In genomic region chr1:203084588-203085527, GRCh38 we compare ENCODE assay signal across 11 cellular contexts. TPM values are rescaled to one million over a fixed set of nuclear protein-coding genes. Genes with fewer than 3 reads are reported as not detected.
A peak's percentile ranks its signal among the peaks of the same experiment; 100 is the strongest.
DNase-seq lines count a peak whose midpoint lies in the region; ATAC-seq, FAIRE-seq and TF ChIP-seq lines count a peak whose summit lies in the region.
"Had no signal": no experiment of that assay in that cellular context is flagged by ENCODE, and none has a peak within 500 bp of the region (broad histone marks: within the 10 kb centered on the region; RNA-seq: fewer than 3 reads in every experiment).

No MANE protein-coding gene starts in this region.

- H3K4me1 ChIP-seq in keratinocyte (ENCODE audit: control insufficient read depth, extremely low read depth, insufficient read depth, low read length): peaks cover 10% of the 10 kb centered on the region
- H3K4me1 ChIP-seq in tibial artery: no peaks in the 10 kb centered on the region

- no peaks in the 10 kb centered on the region for H3K36me3 Mint-ChIP-seq in WTC11
- no peaks in the 10 kb centered on the region for H3K36me3 Mint-ChIP-seq in immature natural killer cell

- H3K9me3 Mint-ChIP-seq in WTC11: no peaks in the 10 kb centered on the region
- no peaks in the 10 kb centered on the region for H3K9me3 Mint-ChIP-seq in immature natural killer cell

- H3K36me3 ChIP-seq in keratinocyte (ENCODE audit: control insufficient read depth in 2 of 2, extremely low read depth in 1 of 2, insufficient read depth in 2 of 2, low read length in 2 of 2): no peaks in the 10 kb centered on the region
- H3K36me3 ChIP-seq in tibial artery: no peaks in the 10 kb centered on the region
- H3K36me3 ChIP-seq: suprapubic skin had no signal

- no peaks in the 10 kb centered on the region for H3K9me1 ChIP-seq in keratinocyte (ENCODE audit: control insufficient read depth, extremely low read depth, insufficient read depth, low read length)

- H3K27me3 ChIP-seq in keratinocyte (ENCODE audit: control insufficient read depth, extremely low read depth, insufficient read depth, low read length) (peaks cover 15% of the 10 kb centered on the region), tibial artery (peaks cover 0 to 40% of the 10 kb centered on the region in 2 donors)

- no peak overlapping the region for H3K27ac Mint-ChIP-seq in WTC11
- no peak overlapping the region for H3K27ac Mint-ChIP-seq in immature natural killer cell

- H4K20me1 ChIP-seq in keratinocyte (ENCODE audit: control insufficient read depth, extremely low read depth, insufficient read depth, low read length): no peaks in the 10 kb centered on the region

- H3K4me1 Mint-ChIP-seq in WTC11 (peaks cover 34% of the 10 kb centered on the region), immature natural killer cell (no peaks in the 10 kb centered on the region)

- CTCF ChIA-PET in AG04449 (lab: Yijun Ruan, JAX): interaction anchor here (0.7 to 3.9 kb wide), 12 partner anchors 14 to 183 kb away, joined by 3 to 23 read pairs (median 4); no protein-coding TSS in a partner anchor
- CTCF ChIA-PET in WTC11 (lab: Charles Lee): interaction anchor here (0.6 to 8.9 kb wide), 40 partner anchors 8 to 391 kb away, joined by 3 to 123 read pairs (median 4); partner anchors contain the start of genes ADORA1, MYBPH and PRELP

- H3K9me3 ChIP-seq in keratinocyte (ENCODE audit: control insufficient read depth, low read depth, low read length) (no peaks in the 10 kb centered on the region), tibial artery (no peaks in the 10 kb centered on the region)
- H3K9me3 ChIP-seq: suprapubic skin had no signal

- H3K4me3 Mint-ChIP-seq in WTC11 (no peak overlapping the region), immature natural killer cell (no peak overlapping the region)

- H2AFZ ChIP-seq in keratinocyte (ENCODE audit: control insufficient read depth, low read length): no peak overlapping the region

- ATAC-seq in WTC11 (peak; percentile 59), left ventricle myocardium superior (no peak)

- no peak for FAIRE-seq in keratinocyte (lab: Jason Lieb, UNC)

- TF ChIP-seq CTCF in AG04449 (IDR thresholded peaks at IDR 0.05; ENCODE audit: insufficient read depth, low read length, missing control alignments): peak; percentile 39
- peak; percentile 85 for TF ChIP-seq CTCF in GM12875 (IDR thresholded peaks at IDR 0.05; ENCODE audit: borderline replicate concordance, insufficient read depth, low read depth, low read length)
- peak; percentile 88 for TF ChIP-seq CTCF in WTC11 (IDR thresholded peaks at IDR 0.05)
- peak; percentile 61 to 80 (median 69) for TF ChIP-seq CTCF in keratinocyte (optimal IDR thresholded peaks at IDR 0.05 in 1 of 3, IDR thresholded peaks at IDR 0.05 in 1 of 3, conservative IDR thresholded peaks at IDR 0.05 in 1 of 3; ENCODE audit: extremely low read depth in 1 of 3, insufficient read depth in 2 of 3, low read length in 3 of 3)
- no peak for TF ChIP-seq CTCF in tibial artery (IDR thresholded peaks at IDR 0.05)

- H3K27ac ChIP-seq in keratinocyte (ENCODE audit: control insufficient read depth, insufficient read depth, low read length): no peak overlapping the region
- H3K27ac ChIP-seq in tibial artery: no peak overlapping the region
- H3K27ac ChIP-seq: suprapubic skin had no signal

- H3K4me3 ChIP-seq in AG04449 (ENCODE audit: low read depth, low read length): no peak overlapping the region
- H3K4me3 ChIP-seq in GM12875 (ENCODE audit: low read depth, low read length): no peak overlapping the region
- H3K4me3 ChIP-seq in keratinocyte (ENCODE audit: control insufficient read depth in 2 of 3, extremely low read depth in 1 of 3, insufficient read depth in 2 of 3, low read depth in 1 of 3, low read length in 3 of 3): no peak overlapping the region
- no peak overlapping the region for H3K4me3 ChIP-seq in tibial artery
- H3K4me3 ChIP-seq: suprapubic skin had no signal

- H3K27me3 Mint-ChIP-seq in WTC11 (ENCODE audit: low read depth) (no peaks in the 10 kb centered on the region; the same call in 1 of the 2 replicates), immature natural killer cell (ENCODE audit: low read depth in 3 of 3) (peaks cover 0 to 14% (median 0%) of the 10 kb centered on the region in 3 donors)

- no peaks in the 10 kb centered on the region for H3K79me2 ChIP-seq in keratinocyte (ENCODE audit: control insufficient read depth, insufficient read depth, low read length)

- H3K4me2 ChIP-seq in keratinocyte (ENCODE audit: control insufficient read depth, extremely low read depth, insufficient read depth, low read depth, low read length): no peak overlapping the region

- dilution Hi-C loops in keratinocyte (cut with MboI; ENCODE audit: extremely low pct_ligation_motif_present, low sequenced_read_pairs): no loop called here

- POLR2A ChIA-PET in AG04449 (lab: Yijun Ruan, JAX): no interaction called here
- POLR2A ChIA-PET in WTC11 (lab: Charles Lee): no interaction called here

- no peak overlapping the region for H3K9ac ChIP-seq in keratinocyte (ENCODE audit: control insufficient read depth, extremely low read depth, insufficient read depth, low read length)

- DNase-seq in AG04449 (ENCODE audit: low read depth, low spot score) (no peak), WTC11 (ENCODE audit: low spot score) (peak; percentile 84), keratinocyte (ENCODE audit: low read depth, low spot score) (no peak), tibial artery (no peak), immature natural killer cell (no peak), left ventricle myocardium superior (no peak)
- DNase-seq in activated effector memory CD4-positive, alpha-beta T cell treated with Interleukin-2 at 50 U/mL for 16 hours: no peak
- DNase-seq: NCI-H187 treated with DMSO at 0.1 percent for 48 hours had no signal

- intact Hi-C loops in tibial artery (cut with DNase I; ENCODE audit: low total_unique reads): no loop called here
- intact Hi-C loops in left ventricle myocardium superior (cut with micrococcal nuclease): no loop called here

TF ChIP-seq in WTC11, 78 proteins besides CTCF, POLR2A, EP300 and RAD21:
- 0 out of 2 replicates have a peak, but pooled peaks have one; percentile 17 for TF ChIP-seq RELA (CRISPR knock-in tag; IDR thresholded peaks at IDR 0.05; ENCODE audit: borderline replicate concordance)
- no peak for TF ChIP-seq ERG (CRISPR knock-in tag; IDR thresholded peaks at IDR 0.05)

RNA-seq across cellular contexts. Expression of gene MYOG, which starts 1.0 kb away (rescaled TPM):
- total RNA-seq in WTC11 (2021) (not detected in 3 replicates), left ventricle myocardium superior (not detected)
- polyA plus RNA-seq in keratinocyte (not detected in 3 replicates), immature natural killer cell (not detected)
- not detected for polyA plus RNA-seq in keratinocyte (2011; ENCODE audit: low read depth)
- polyA plus RNA-seq in keratinocyte (2011; cell fraction: cytosol; rRNA removed): not detected in 2 replicates
- not detected in 2 replicates for polyA plus RNA-seq in keratinocyte (2011; cell fraction: nucleus; rRNA removed)
- polyA plus RNA-seq in keratinocyte (2012; ENCODE audit: low replicate concordance): 0.07 TPM in 1 of 2 replicates, not detected in the other
- not detected in 3 replicates for polyA minus RNA-seq in keratinocyte
- not detected for polyA minus RNA-seq in keratinocyte (2011; cell fraction: cytosol; rRNA and poly(A)+ RNA removed)
- not detected in 2 replicates for polyA minus RNA-seq in keratinocyte (2011; cell fraction: nucleus; rRNA and poly(A)+ RNA removed)
- total RNA-seq: lower leg skin, suprapubic skin had no signal

RNA-seq across cellular contexts. Expression of gene ADORA1, which starts 42.7 kb away (rescaled TPM):
- 1.8 to 2.7 TPM (median 2.6 TPM) in 3 replicates for total RNA-seq in WTC11 (2021)
- polyA plus RNA-seq in keratinocyte: 0.07 to 0.10 TPM (median 0.09 TPM) in 3 replicates
- polyA plus RNA-seq in keratinocyte (2011; ENCODE audit: low read depth): 0.31 TPM
- polyA plus RNA-seq in keratinocyte (2011; cell fraction: cytosol; rRNA removed): 0.06 TPM in 1 of 2 replicates, not detected in the other
- 0.11 and 0.17 TPM in 2 replicates for polyA plus RNA-seq in keratinocyte (2011; cell fraction: nucleus; rRNA removed)
- polyA plus RNA-seq in keratinocyte (2012; ENCODE audit: low replicate concordance): 0.28 TPM in 1 of 2 replicates, not detected in the other
- polyA minus RNA-seq in keratinocyte: not detected in 3 replicates
- not detected for polyA minus RNA-seq in keratinocyte (2011; cell fraction: cytosol; rRNA and poly(A)+ RNA removed)
- 0.39 TPM in 1 of 2 replicates, not detected in the other for polyA minus RNA-seq in keratinocyte (2011; cell fraction: nucleus; rRNA and poly(A)+ RNA removed)
- 1 to 10 TPM in 1 of 3 donors, under 1 TPM in 1, not detected in 1; 0.18 to 3.7 TPM for polyA plus RNA-seq in immature natural killer cell
- total RNA-seq in left ventricle myocardium superior: 13.5 TPM

RNA-seq across cellular contexts. Expression of gene PPFIA4, which starts 58.6 kb away (rescaled TPM):
- total RNA-seq in WTC11 (2021): 21.1 to 24.9 TPM (median 22.7 TPM) in 3 replicates
- 0.63 to 4.2 TPM (median 2.3 TPM) in 3 replicates for polyA plus RNA-seq in keratinocyte
- 1.1 TPM for polyA plus RNA-seq in keratinocyte (2011; ENCODE audit: low read depth)
- 0.64 and 0.72 TPM in 2 replicates for polyA plus RNA-seq in keratinocyte (2011; cell fraction: cytosol; rRNA removed)
- 12.0 and 14.7 TPM in 2 replicates for polyA plus RNA-seq in keratinocyte (2011; cell fraction: nucleus; rRNA removed)
- 0.87 and 1.6 TPM in 2 replicates for polyA plus RNA-seq in keratinocyte (2012; ENCODE audit: low replicate concordance)
- 5.5 to 7.4 TPM (median 6.7 TPM) in 3 replicates for polyA minus RNA-seq in keratinocyte
- polyA minus RNA-seq in keratinocyte (2011; cell fraction: cytosol; rRNA and poly(A)+ RNA removed): not detected
- polyA minus RNA-seq in keratinocyte (2011; cell fraction: nucleus; rRNA and poly(A)+ RNA removed): 4.6 and 5.4 TPM in 2 replicates
- polyA plus RNA-seq in immature natural killer cell: not detected
- total RNA-seq in left ventricle myocardium superior: 21.3 TPM

Comparison
In these comparisons a context has a peak if more than half of its experiments do, and no peak if none do; other contexts are left out.
1. CTCF ChIP-seq: peak in AG04449 (single experiment), GM12875 (single experiment), WTC11 (single experiment) and keratinocyte (3 of 3); none in tibial artery (0 of 2).